ENCODE assay signal across 8 cellular contexts in genomic region chr15:79310612-79310984, GRCh38. TPM values are rescaled to one million over a fixed set of nuclear protein-coding genes. Genes with fewer than 3 reads are reported as not detected.
DNase-seq lines count a peak whose midpoint lies in the region; ATAC-seq and TF ChIP-seq lines count a peak whose summit lies in the region.

No MANE protein-coding gene starts in this region.

- H3K9me2 ChIP-seq in SK-N-SH = no peaks in the 10 kb centered on the region

- H3K79me2 ChIP-seq in SK-N-SH (ENCODE audit: insufficient read depth) (peaks cover 35% of the 10 kb centered on the region), fibroblast of lung (ENCODE audit: control insufficient read depth, insufficient read depth, low read length) (peaks cover 19% of the 10 kb centered on the region), trophoblast cell (ENCODE audit: control insufficient read depth, insufficient read depth, low read length, poor library complexity) (peaks cover 11% of the 10 kb centered on the region)

- H2AK5ac ChIP-seq in trophoblast cell (ENCODE audit: low read length) = no peak overlapping the region

- DNase-seq in AG10803 (ENCODE audit: low read depth) = peak; percentile 12
- DNase-seq in SK-N-SH = no peak
- peak; percentile 37 to 40 for DNase-seq in fibroblast of lung (ENCODE audit: low read depth in 2 of 2)
- peak; percentile 10 to 36 for DNase-seq in trophoblast cell
- no peak for DNase-seq in HuH-7 (ENCODE audit: low spot score)
- no peak for DNase-seq in OCI-M2 (lab: John Stamatoyannopoulos, UW; ENCODE audit: unreplicated experiment)

- H3K14ac ChIP-seq in trophoblast cell (ENCODE audit: low read length) = no peak overlapping the region

- H4K20me1 ChIP-seq in SK-N-SH (ENCODE audit: insufficient read depth) (no peaks in the 10 kb centered on the region), fibroblast of lung (ENCODE audit: control insufficient read depth, extremely low read depth, insufficient read depth, low read length) (no peaks in the 10 kb centered on the region)

- H3F3A ChIP-seq in SK-N-SH (replicated peaks; ENCODE audit: insufficient read depth) = no peaks in the 10 kb centered on the region

- no peak overlapping the region for H2BK120ac ChIP-seq in trophoblast cell (ENCODE audit: insufficient read depth, low read length, poor library complexity)

- peak overlapping the region; percentile 72 for H4K8ac ChIP-seq in trophoblast cell (ENCODE audit: low read depth, low read length)

- H3K9ac ChIP-seq in SK-N-SH (no peak overlapping the region), fibroblast of lung (ENCODE audit: insufficient read depth, low read length) (no peak overlapping the region), trophoblast cell (ENCODE audit: low read length) (peak overlapping the region; percentile 59)

- H2BK5ac ChIP-seq in trophoblast cell (ENCODE audit: low read depth, low read length, poor library complexity) = no peak overlapping the region

- peaks cover 8% of the 10 kb centered on the region; the same call in 1 of the 2 replicates for H3K27me3 ChIP-seq in SK-N-SH (ENCODE audit: insufficient read depth)
- H3K27me3 ChIP-seq in fibroblast of lung (ENCODE audit: control insufficient read depth, insufficient read depth, low read length) = peaks cover 10% of the 10 kb centered on the region
- H3K27me3 ChIP-seq in trophoblast cell (ENCODE audit: insufficient read depth, low read length) = peaks cover 2% of the 10 kb centered on the region

- no peak overlapping the region for H3K23ac ChIP-seq in trophoblast cell (ENCODE audit: low read length)

- no peak overlapping the region for H3K18ac ChIP-seq in trophoblast cell (ENCODE audit: low read length)

- H3K4ac ChIP-seq in trophoblast cell (ENCODE audit: low read depth, low read length) = no peak overlapping the region

- peak overlapping the region; percentile 47 for H4K12ac ChIP-seq in trophoblast cell (ENCODE audit: low read depth, low read length)

- peaks cover 10% of the 10 kb centered on the region for H3K79me1 ChIP-seq in trophoblast cell (ENCODE audit: low read length)

- no peak overlapping the region for H2BK12ac ChIP-seq in trophoblast cell (ENCODE audit: low read length)

- 2% methylated on average over 6 of the region's 17 CpGs for WGBS in SK-N-SH (ENCODE audit: low lambda C conversion rate)
- no CpG with 5 or more reads among the region's 17 CpGs for WGBS in trophoblast cell (ENCODE audit: extremely low coverage, insufficient coverage, insufficient read length)

- ATAC-seq in GM18909 (IDR thresholded peaks at IDR 0.05; ENCODE audit: poor library complexity, unreplicated experiment) (peak; percentile 43), HG03354 (IDR thresholded peaks at IDR 0.05; ENCODE audit: poor library complexity, severe bottlenecking, unreplicated experiment) (peak; percentile 19)

- CTCF ChIA-PET in SK-N-SH (lab: Yijun Ruan, JAX) = interaction anchor here (0.5 to 3.0 kb wide), 9 partner anchors 8 to 126 kb away, joined by 3 to 12 read pairs (median 5); partner anchors contain the start of gene ANKRD34C

- TF ChIP-seq RAD21 in SK-N-SH (IDR thresholded peaks at IDR 0.05; ENCODE audit: low read length) = no peak

- peak overlapping the region; percentile 91 for H3K4me2 ChIP-seq in SK-N-SH
- H3K4me2 ChIP-seq in fibroblast of lung (ENCODE audit: extremely low read depth, insufficient read depth, low read length) = peak overlapping the region; percentile 92
- H3K4me2 ChIP-seq in trophoblast cell (ENCODE audit: low read length) = peak overlapping the region; percentile 97

- POLR2A ChIA-PET in SK-N-SH (lab: Yijun Ruan, JAX) = no interaction called here

- no peak for TF ChIP-seq EP300 in SK-N-SH (IDR thresholded peaks at IDR 0.05; ENCODE audit: borderline replicate concordance in 1 of 2, low read depth in 1 of 2, low read length in 1 of 2)

- H3K27ac ChIP-seq in SK-N-SH (ENCODE audit: low read depth in 2 of 2, low read length in 1 of 2) = no peak overlapping the region
- no peak overlapping the region for H3K27ac ChIP-seq in fibroblast of lung (ENCODE audit: insufficient read depth, low read length)
- H3K27ac ChIP-seq in trophoblast cell (ENCODE audit: low read depth, low read length) = no peak overlapping the region

- no peaks in the 10 kb centered on the region for H3K9me3 ChIP-seq in SK-N-SH
- H3K9me3 ChIP-seq in fibroblast of lung (ENCODE audit: control insufficient read depth, insufficient read depth, low read depth, low read length) = no peaks in the 10 kb centered on the region
- no peaks in the 10 kb centered on the region for H3K9me3 ChIP-seq in trophoblast cell (ENCODE audit: insufficient read depth, low read depth, low read length)

- H3K36me3 ChIP-seq in SK-N-SH (replicated peaks in 1 of 2; ENCODE audit: control insufficient read depth in 1 of 2, insufficient read depth in 2 of 2, low read length in 1 of 2) = peaks cover 19 to 22% of the 10 kb centered on the region in 2 experiments
- H3K36me3 ChIP-seq in fibroblast of lung (ENCODE audit: control insufficient read depth, insufficient read depth, low read length) = peaks cover 13% of the 10 kb centered on the region
- H3K36me3 ChIP-seq in trophoblast cell (ENCODE audit: control insufficient read depth in 1 of 2, insufficient read depth in 2 of 2, low read length in 2 of 2) = peaks cover 7 to 15% of the 10 kb centered on the region in 2 experiments

- H3K4me1 ChIP-seq in SK-N-SH (ENCODE audit: control insufficient read depth in 1 of 2, insufficient read depth in 2 of 2, low read depth in 1 of 2, low read length in 1 of 2) (peaks cover 0 to 16% of the 10 kb centered on the region in 2 experiments; a peak in 2 of 4 replicates), fibroblast of lung (ENCODE audit: control insufficient read depth, extremely low read depth, insufficient read depth, low read length) (peaks cover 5% of the 10 kb centered on the region), trophoblast cell (ENCODE audit: control insufficient read depth in 1 of 2, insufficient read depth in 2 of 2, low read length in 2 of 2) (peaks cover 13 to 20% of the 10 kb centered on the region in 2 experiments)

- no peak overlapping the region for H4K91ac ChIP-seq in trophoblast cell (ENCODE audit: low read depth, low read length)

- H3K4me3 ChIP-seq in AG10803 (ENCODE audit: low read length) = peak overlapping the region; percentile 97
- H3K4me3 ChIP-seq in SK-N-SH (ENCODE audit: low read depth in 2 of 2, low read length in 1 of 2) = peak overlapping the region; percentile 67 to 99
- H3K4me3 ChIP-seq in fibroblast of lung (replicated peaks in 1 of 4; ENCODE audit: control extremely low read depth in 1 of 4, insufficient read depth in 1 of 4, low read depth in 3 of 4, low read length in 4 of 4) = peak overlapping the region; percentile 48 to 97 (median 58)
- H3K4me3 ChIP-seq in trophoblast cell (ENCODE audit: low read depth, low read length) = peak overlapping the region; percentile 74

- TF ChIP-seq CTCF in AG10803 (conservative IDR thresholded peaks at IDR 0.05; ENCODE audit: low read length) (no peak), SK-N-SH (IDR thresholded peaks at IDR 0.05) (no peak), fibroblast of lung (conservative IDR thresholded peaks at IDR 0.05 in 1 of 2, IDR thresholded peaks at IDR 0.05 in 1 of 2; ENCODE audit: low read depth in 1 of 2, low read length in 2 of 2) (no peak)

- H2AFZ ChIP-seq in SK-N-SH (ENCODE audit: low read depth) (peak overlapping the region; percentile 94), fibroblast of lung (ENCODE audit: low read length) (peak overlapping the region; percentile 88), trophoblast cell (ENCODE audit: insufficient read depth, low read length, poor library complexity) (peak overlapping the region; percentile 72)

TF ChIP-seq in SK-N-SH, 30 proteins besides CTCF, POLR2A, EP300 and RAD21 (continues in another document):
- TF ChIP-seq REST (IDR thresholded peaks at IDR 0.05; ENCODE audit: low read depth, low read length) (no peak), CHD2 (IDR thresholded peaks at IDR 0.05; ENCODE audit: low read length, partially characterized antibody) (no peak), FOXM1 (IDR thresholded peaks at IDR 0.05; ENCODE audit: low read depth) (no peak), FOXJ3 (CRISPR knock-in tag; IDR thresholded peaks at IDR 0.05) (no peak)

RNA-seq across cellular contexts. Expression of gene TMED3, which starts 0.3 kb away (rescaled TPM):
- polyA plus RNA-seq in SK-N-SH (2012; rRNA removed) (128 and 148 TPM in 2 replicates), fibroblast of lung (138 and 143 TPM in 2 replicates)
- 103 and 135 TPM in 2 replicates for polyA plus RNA-seq in SK-N-SH (2012; cell fraction: cytosol; rRNA removed)
- polyA plus RNA-seq in SK-N-SH (2012; cell fraction: nucleus; rRNA removed) = 53.6 and 61.4 TPM in 2 replicates
- 82.2 and 118 TPM in 2 replicates for total RNA-seq in fibroblast of lung
- 121 and 127 TPM in 2 replicates for polyA plus RNA-seq in fibroblast of lung (2012)
- 115 and 169 TPM in 2 replicates for polyA minus RNA-seq in fibroblast of lung (ENCODE audit: low replicate concordance)
- 86.1 and 86.8 TPM in 2 replicates for polyA plus RNA-seq in trophoblast cell (2013)

RNA-seq across cellular contexts. Expression of gene ANKRD34C, which starts 28.1 kb away (rescaled TPM):
- polyA plus RNA-seq in SK-N-SH (2012; rRNA removed) = not detected in 2 replicates
- polyA plus RNA-seq in SK-N-SH (2012; cell fraction: cytosol; rRNA removed) = not detected in 2 replicates
- not detected in 2 replicates for polyA plus RNA-seq in SK-N-SH (2012; cell fraction: nucleus; rRNA removed)
- total RNA-seq in fibroblast of lung = not detected in 2 replicates
- not detected in 2 replicates for polyA plus RNA-seq in fibroblast of lung
- not detected in 2 replicates for polyA plus RNA-seq in fibroblast of lung (2012)
- not detected in 2 replicates for polyA minus RNA-seq in fibroblast of lung (ENCODE audit: low replicate concordance)
- polyA plus RNA-seq in trophoblast cell (2013) = not detected in 2 replicates

Comparison
In these comparisons a context has a peak if more than half of its experiments do, and no peak if none do; other contexts are left out.
1. DNase-seq: peak in AG10803 (single experiment), fibroblast of lung (2 of 2) and trophoblast cell (2 of 2); none in SK-N-SH (single experiment), HuH-7 (single experiment) and OCI-M2 (single experiment).
2. Peak in every context shown above with its lines, with median percentiles within 50 percentile points of each other: H3K4me3 ChIP-seq, H2AFZ ChIP-seq and H3K4me2 ChIP-seq.